ENCODE assay signal across 8 cellular contexts in genomic region chr10:101829561-101830315, GRCh38. TPM values are rescaled to one million over a fixed set of nuclear protein-coding genes. Genes with fewer than 3 reads are reported as not detected.
DNase-seq lines count a peak whose midpoint lies in the region; ATAC-seq and TF ChIP-seq lines count a peak whose summit lies in the region.

No MANE protein-coding gene starts in this region.

- H3K4me3 ChIP-seq in kidney epithelial cell (ENCODE audit: low read depth, low read length) = peak overlapping the region; percentile 44

- H3K27me3 ChIP-seq in kidney epithelial cell (ENCODE audit: control insufficient read depth, insufficient read depth, low read length) = no peaks in the 10 kb centered on the region

- intact Hi-C loops in MCF 10A (cut with micrococcal nuclease) = no loop called here

- H3K4me1 Mint-ChIP-seq in T-helper 1 cell treated with Interleukin-12 subunit alpha and Interleukin-12 subunit beta and Interleukin-4 antibody, amounts not matched to agents 30 μg/mL and 1 μg/mL, for 36 hours (ENCODE audit: low read depth) = peaks cover 39% of the 10 kb centered on the region
- H3K4me1 Mint-ChIP-seq in MCF 10A (ENCODE audit: insufficient read depth, unreplicated experiment) = peaks cover 21% of the 10 kb centered on the region

- POLR2A ChIA-PET in MCF 10A (lab: Yijun Ruan, JAX) = interaction anchor here (2.1 kb wide), 1 partner anchor 11 kb away, joined by 19 read pairs; the partner anchor contains the start of gene OGA

- no peaks in the 10 kb centered on the region for H3K9me3 Mint-ChIP-seq in T-helper 1 cell treated with Interleukin-12 subunit alpha and Interleukin-12 subunit beta and Interleukin-4 antibody, amounts not matched to agents 30 μg/mL and 1 μg/mL, for 36 hours
- H3K9me3 Mint-ChIP-seq in MCF 10A (ENCODE audit: unreplicated experiment) = no peaks in the 10 kb centered on the region

- H3K27ac Mint-ChIP-seq in T-helper 1 cell treated with Interleukin-12 subunit alpha and Interleukin-12 subunit beta and Interleukin-4 antibody, amounts not matched to agents 30 μg/mL and 1 μg/mL, for 36 hours = peak overlapping the region; percentile 88
- peak overlapping the region; percentile 75 for H3K27ac Mint-ChIP-seq in MCF 10A (ENCODE audit: low read depth, unreplicated experiment)

- no peak for TF ChIP-seq CTCF in MCF 10A (IDR thresholded peaks at IDR 0.05; ENCODE audit: unreplicated experiment)
- no peak for TF ChIP-seq CTCF in kidney epithelial cell (IDR thresholded peaks at IDR 0.05; ENCODE audit: insufficient read depth, low read length, poor library complexity, severe bottlenecking)

- no peaks in the 10 kb centered on the region for H3K27me3 Mint-ChIP-seq in T-helper 1 cell treated with Interleukin-12 subunit alpha and Interleukin-12 subunit beta and Interleukin-4 antibody, amounts not matched to agents 30 μg/mL and 1 μg/mL, for 36 hours (ENCODE audit: low read depth)
- H3K27me3 Mint-ChIP-seq in MCF 10A (ENCODE audit: insufficient read depth, unreplicated experiment) = no peaks in the 10 kb centered on the region

- H3K4me3 Mint-ChIP-seq in T-helper 1 cell treated with Interleukin-12 subunit alpha and Interleukin-12 subunit beta and Interleukin-4 antibody, amounts not matched to agents 30 μg/mL and 1 μg/mL, for 36 hours = peak overlapping the region; percentile 79
- H3K4me3 Mint-ChIP-seq in MCF 10A (ENCODE audit: unreplicated experiment) = peak overlapping the region; percentile 80

- CTCF ChIA-PET in MCF 10A (lab: Yijun Ruan, JAX) = interaction anchor here (1.0 kb wide), 2 partner anchors 10 to 12 kb away, joined by 4 read pairs; no protein-coding TSS in a partner anchor

- H3K36me3 Mint-ChIP-seq in T-helper 1 cell treated with Interleukin-12 subunit alpha and Interleukin-12 subunit beta and Interleukin-4 antibody, amounts not matched to agents 30 μg/mL and 1 μg/mL, for 36 hours (ENCODE audit: low read depth) = peaks cover 3% of the 10 kb centered on the region
- H3K36me3 Mint-ChIP-seq in MCF 10A (ENCODE audit: insufficient read depth, unreplicated experiment) = peaks cover 14% of the 10 kb centered on the region

- DNase-seq in MCF 10A (ENCODE audit: unreplicated experiment) (no peak), kidney epithelial cell (ENCODE audit: low read depth) (no peak), NCI-H1092 (lab: John Stamatoyannopoulos, UW) (no peak), foreskin melanocyte (no peak)
- peak; percentile 36 to 55 for DNase-seq in stimulated activated CD8-positive, alpha-beta memory T cell treated with anti-CD3 and anti-CD28 coated beads, Interleukin-2, amount 100 ng/mL, for 48 hours (ENCODE audit: low read depth in 2 of 2)

- BruUV-seq in MCF 10A (replicated peaks; lab: Mats Ljungman, UMichigan) = no TSS peak

- H3K36me3 ChIP-seq in kidney epithelial cell (ENCODE audit: control insufficient read depth, insufficient read depth, low read length) = no peaks in the 10 kb centered on the region

- ATAC-seq in GM18520 (IDR thresholded peaks at IDR 0.05; ENCODE audit: unreplicated experiment) = peak; percentile 4
- ATAC-seq in HG03135 (IDR thresholded peaks at IDR 0.05; ENCODE audit: unreplicated experiment) = peak; percentile 26

RNA-seq across cellular contexts. Expression of gene OGA, which starts 11.5 kb away (rescaled TPM):
- total RNA-seq in MCF 10A (2022) (96.1 and 115 TPM in 2 replicates), kidney epithelial cell (72.8 and 78.9 TPM in 2 replicates)

RNA-seq across cellular contexts. Expression of gene KCNIP2, which starts 13.9 kb away (rescaled TPM):
- total RNA-seq in MCF 10A (2022) (2.1 and 2.6 TPM in 2 replicates), kidney epithelial cell (0.29 and 0.48 TPM in 2 replicates)

RNA-seq across cellular contexts. Expression of gene NPM3, which starts 46.5 kb away (rescaled TPM):
- total RNA-seq in MCF 10A (2022) (120 and 163 TPM in 2 replicates), kidney epithelial cell (98.6 and 115 TPM in 2 replicates)

RNA-seq across cellular contexts. Expression of gene FGF8, which starts 53.8 kb away (rescaled TPM):
- total RNA-seq in MCF 10A (2022) = not detected in 2 replicates
- total RNA-seq in kidney epithelial cell = not detected in 2 replicates

Comparison
In these comparisons a context has a peak if more than half of its experiments do, and no peak if none do; other contexts are left out.
1. DNase-seq: peak in stimulated activated CD8-positive, alpha-beta memory T cell treated with anti-CD3 and anti-CD28 coated beads, Interleukin-2, amount 100 ng/mL, for 48 hours (2 of 2); none in MCF 10A (single experiment), kidney epithelial cell (single experiment), NCI-H1092 (single experiment) and foreskin melanocyte (single experiment).